Comparison of ENCODE assay signal across 8 cellular contexts in genomic region chr15:77819271-77819806, GRCh38.
DNase-seq lines count a peak whose midpoint lies in the region; ATAC-seq, FAIRE-seq and TF ChIP-seq lines count a peak whose summit lies in the region.

No MANE protein-coding gene starts in this region.

- ATAC-seq in Panc1: peak; percentile 10; the same call in 1 of the 2 replicates

- H3K4me3 ChIP-seq in Panc1 (ENCODE audit: low read depth in 2 of 2, low read length in 2 of 2) (peak overlapping the region; percentile 16 to 36; a peak in 3 of 4 replicates), iPS-11a (ENCODE audit: low read depth, low read length) (peak overlapping the region; percentile 47), stomach (peak overlapping the region; percentile 39 to 51 (median 43))

- DNase-seq in NCI-H146 (lab: John Stamatoyannopoulos, UW): peak; percentile 50
- no peak for DNase-seq in NCI-H146 treated with DMSO at 0.1 percent for 48 hours (lab: John Stamatoyannopoulos, UW; ENCODE audit: unreplicated experiment)
- DNase-seq in Panc1 (ENCODE audit: low read depth, low spot score): no peak
- no peak for DNase-seq in stomach
- no peak for DNase-seq in epidermal melanocyte (ENCODE audit: insufficient read length, low spot score)
- no peak for DNase-seq in H54 (ENCODE audit: insufficient read length, low spot score)
- no peak for DNase-seq in activated CD4-positive, alpha-beta T cell treated with anti-CD3 and anti-CD28 coated beads, Interleukin-2, amount 10 ng/mL, durations not matched to agents 24 days and 14 days

- H3K36me3 ChIP-seq in Panc1 (ENCODE audit: control insufficient read depth, insufficient read depth, low read length) (no peaks in the 10 kb centered on the region), stomach (no peaks in the 10 kb centered on the region)

- H3K36me3 Mint-ChIP-seq in activated CD4-positive, alpha-beta T cell treated with anti-CD3 and anti-CD28 coated beads, Interleukin-2, amount 10 ng/mL, durations not matched to agents 24 days and 14 days (ENCODE audit: low read depth): no peaks in the 10 kb centered on the region

- POLR2A ChIA-PET in Panc1 (lab: Charles Lee): no interaction called here

- no peak overlapping the region for H3K27ac ChIP-seq in Panc1 (ENCODE audit: low read length)
- H3K27ac ChIP-seq in stomach: no peak overlapping the region

- 0 to 2% (median 1%) methylated on average over 6 to 84 of the region's 84 CpGs for WGBS in stomach, 5 donors

- no peak overlapping the region for H3K27ac Mint-ChIP-seq in activated CD4-positive, alpha-beta T cell treated with anti-CD3 and anti-CD28 coated beads, Interleukin-2, amount 10 ng/mL, durations not matched to agents 24 days and 14 days

- intact Hi-C loops in Panc1 (cut with micrococcal nuclease; ENCODE audit: unreplicated experiment) (no loop called here), stomach (cut with DNase I; ENCODE audit: low total_unique reads) (no loop called here)
- intact Hi-C loops in activated CD4-positive, alpha-beta T cell treated with anti-CD3 and anti-CD28 coated beads, Interleukin-2, amount 10 ng/mL, durations not matched to agents 24 days and 14 days (cut with micrococcal nuclease): no loop called here

- H3K9me3 Mint-ChIP-seq in activated CD4-positive, alpha-beta T cell treated with anti-CD3 and anti-CD28 coated beads, Interleukin-2, amount 10 ng/mL, durations not matched to agents 24 days and 14 days: no peaks in the 10 kb centered on the region

- CTCF ChIA-PET in Panc1 (lab: Charles Lee): interaction anchor here (0.6 to 3.0 kb wide), 2 partner anchors 160 to 186 kb away, joined by 3 to 36 read pairs; partner anchors contain the start of gene LINGO1

- FAIRE-seq in H54 (lab: Jason Lieb, UNC): no peak

- TF ChIP-seq POLR2A in stomach (IDR thresholded peaks at IDR 0.05) (no peak), H54 (IDR thresholded peaks at IDR 0.05; ENCODE audit: low read depth, low read length) (no peak)

- TF ChIP-seq CTCF in Panc1 (IDR thresholded peaks at IDR 0.05) (no peak), stomach (IDR thresholded peaks at IDR 0.05) (no peak)

- H3K9me3 ChIP-seq in Panc1 (ENCODE audit: control insufficient read depth, insufficient read depth, low read depth, low read length) (no peaks in the 10 kb centered on the region), stomach (no peaks in the 10 kb centered on the region)

- BruUV-seq in Panc1 (replicated peaks; lab: Mats Ljungman, UMichigan): no TSS peak

- peaks cover 10% of the 10 kb centered on the region; the same call in 1 of the 2 replicates for H3K27me3 ChIP-seq in Panc1 (ENCODE audit: control insufficient read depth, insufficient read depth, low read length)
- peaks cover 9 to 87% (median 61%) of the 10 kb centered on the region in 3 donors for H3K27me3 ChIP-seq in stomach

- H3K4me1 Mint-ChIP-seq in activated CD4-positive, alpha-beta T cell treated with anti-CD3 and anti-CD28 coated beads, Interleukin-2, amount 10 ng/mL, durations not matched to agents 24 days and 14 days: no peaks in the 10 kb centered on the region

- no peak overlapping the region for H3K4me3 Mint-ChIP-seq in activated CD4-positive, alpha-beta T cell treated with anti-CD3 and anti-CD28 coated beads, Interleukin-2, amount 10 ng/mL, durations not matched to agents 24 days and 14 days

- TF ChIP-seq EP300 in stomach (IDR thresholded peaks at IDR 0.05): no peak

- peaks cover 46% of the 10 kb centered on the region for H3K27me3 Mint-ChIP-seq in activated CD4-positive, alpha-beta T cell treated with anti-CD3 and anti-CD28 coated beads, Interleukin-2, amount 10 ng/mL, durations not matched to agents 24 days and 14 days

- H3K4me1 ChIP-seq in Panc1 (ENCODE audit: control insufficient read depth, insufficient read depth, low read length) (no peaks in the 10 kb centered on the region), stomach (peaks cover 17 to 31% (median 21%) of the 10 kb centered on the region in 4 donors)

- in situ Hi-C loops in Panc1 (cut with HindIII; ENCODE audit: low pct_unique_long_range_greater_than_20kb, low sequenced_read_pairs): no loop called here
